8 cellular contexts compared by ENCODE assay signal in genomic region chr16:82263456-82264159, GRCh38.
A peak's percentile ranks its signal among the peaks of the same experiment; 100 is the strongest.
DNase-seq lines count a peak whose midpoint lies in the region; ATAC-seq and TF ChIP-seq lines count a peak whose summit lies in the region.

No MANE protein-coding gene starts in this region.

- no peaks in the 10 kb centered on the region for H3K79me1 ChIP-seq in trophoblast cell (ENCODE audit: low read length)

- no peak overlapping the region for H2BK120ac ChIP-seq in trophoblast cell (ENCODE audit: insufficient read depth, low read length, poor library complexity)

- H3K27ac ChIP-seq in RWPE1 (no peak overlapping the region), trophoblast cell (ENCODE audit: low read depth, low read length) (no peak overlapping the region), uterus (no peak overlapping the region)

- H4K91ac ChIP-seq in trophoblast cell (ENCODE audit: low read depth, low read length): no peak overlapping the region

- H3K27me3 ChIP-seq in trophoblast cell (ENCODE audit: insufficient read depth, low read length): no peaks in the 10 kb centered on the region
- H3K27me3 ChIP-seq in uterus: no peaks in the 10 kb centered on the region

- H3K4me1 ChIP-seq in trophoblast cell (ENCODE audit: control insufficient read depth in 1 of 2, insufficient read depth in 2 of 2, low read length in 2 of 2) (no peaks in the 10 kb centered on the region), uterus (no peaks in the 10 kb centered on the region)

- H3K14ac ChIP-seq in trophoblast cell (ENCODE audit: low read length): no peak overlapping the region

- TF ChIP-seq POLR2A in uterus (IDR thresholded peaks at IDR 0.05): no peak

- no peak overlapping the region for H4K12ac ChIP-seq in trophoblast cell (ENCODE audit: low read depth, low read length)

- no peak overlapping the region for H3K4me3 ChIP-seq in trophoblast cell (ENCODE audit: low read depth, low read length)
- H3K4me3 ChIP-seq in uterus: no peak overlapping the region

- H3K4me2 ChIP-seq in trophoblast cell (ENCODE audit: low read length): no peak overlapping the region

- CTCF ChIA-PET in RWPE1 (lab: Yijun Ruan, JAX): interaction anchor here (0.6 to 1.4 kb wide), 17 partner anchors 9 to 1181 kb away, joined by 3 to 11 read pairs (median 3); no protein-coding TSS in a partner anchor

- peak; percentile 90 for TF ChIP-seq CTCF in RWPE1 (conservative IDR thresholded peaks at IDR 0.05; ENCODE audit: low read depth)
- TF ChIP-seq CTCF in uterus (IDR thresholded peaks at IDR 0.05): peak; percentile 80 to 91 (median 84)

- no peak overlapping the region for H3K9ac ChIP-seq in trophoblast cell (ENCODE audit: low read length)

- no peak overlapping the region for H4K8ac ChIP-seq in trophoblast cell (ENCODE audit: low read depth, low read length)

- intact Hi-C loops in uterus (cut with DNase I; ENCODE audit: low total_unique reads): no loop called here

- H2AFZ ChIP-seq in trophoblast cell (ENCODE audit: insufficient read depth, low read length, poor library complexity): no peak overlapping the region

- H3K23ac ChIP-seq in trophoblast cell (ENCODE audit: low read length): no peak overlapping the region

- peak; percentile 25 for DNase-seq in SKM-1 treated with dmso at 0.1 percent for 144 hours (lab: John Stamatoyannopoulos, UW; ENCODE audit: unreplicated experiment)
- no peak for DNase-seq in SKM-1 (lab: John Stamatoyannopoulos, UW; ENCODE audit: unreplicated experiment)
- peak; percentile 66 for DNase-seq in RWPE1 (ENCODE audit: low spot score)
- peak; percentile 75 for DNase-seq in activated effector memory CD4-positive, alpha-beta T cell treated with anti-CD3 and anti-CD28 coated beads, Interleukin-2, amount 50 U/mL, for 16 hours
- peak; percentile 58 for DNase-seq in germinal center (ENCODE audit: low spot score)
- peak; percentile 26 to 86 for DNase-seq in trophoblast cell
- peak; percentile 39 to 41 for DNase-seq in uterus

- no peak overlapping the region for H3K4ac ChIP-seq in trophoblast cell (ENCODE audit: low read depth, low read length)

- whole genome bisulfite sequencing in trophoblast cell (ENCODE audit: extremely low coverage, insufficient coverage, insufficient read length): no CpG with 5 or more reads among the region's 10 CpGs

- no peak overlapping the region for H3K18ac ChIP-seq in trophoblast cell (ENCODE audit: low read length)

- no peaks in the 10 kb centered on the region for H3K79me2 ChIP-seq in trophoblast cell (ENCODE audit: control insufficient read depth, insufficient read depth, low read length, poor library complexity)

- POLR2A ChIA-PET in RWPE1 (lab: Yijun Ruan, JAX; ENCODE audit: low non-redundant PET): no interaction called here

- H3K9me3 ChIP-seq in trophoblast cell (ENCODE audit: insufficient read depth, low read depth, low read length) (no peaks in the 10 kb centered on the region), uterus (no peaks in the 10 kb centered on the region)

- H3K36me3 ChIP-seq in trophoblast cell (ENCODE audit: control insufficient read depth in 1 of 2, insufficient read depth in 2 of 2, low read length in 2 of 2) (no peaks in the 10 kb centered on the region), uterus (no peaks in the 10 kb centered on the region)

- peak; percentile 57 for ATAC-seq in HG03442 (IDR thresholded peaks at IDR 0.05; ENCODE audit: unreplicated experiment)

- H2BK12ac ChIP-seq in trophoblast cell (ENCODE audit: low read length): no peak overlapping the region

- H2AK5ac ChIP-seq in trophoblast cell (ENCODE audit: low read length): no peak overlapping the region

- H2BK5ac ChIP-seq in trophoblast cell (ENCODE audit: low read depth, low read length, poor library complexity): no peak overlapping the region
